ENCODE assay signal across 13 cellular contexts in genomic region chr16:3793161-3793576, GRCh38.
A peak's percentile ranks its signal among the peaks of the same experiment; 100 is the strongest.
DNase-seq lines count a peak whose midpoint lies in the region; ATAC-seq, FAIRE-seq and TF ChIP-seq lines count a peak whose summit lies in the region.
"Had no signal": no experiment of that assay in that cellular context is flagged by ENCODE, and none has a peak within 500 bp of the region (broad histone marks: within the 10 kb centered on the region; RNA-seq: fewer than 3 reads in every experiment).

No MANE protein-coding gene starts in this region.

- H3K36me3 ChIP-seq in H7 (replicated peaks; ENCODE audit: control insufficient read depth, insufficient read depth, low read length): peaks cover 8% of the 10 kb centered on the region
- peaks cover 38% of the 10 kb centered on the region for H3K36me3 ChIP-seq in left ventricle myocardium inferior

- intact Hi-C loops in left ventricle myocardium inferior (cut with micrococcal nuclease): no loop called here
- intact Hi-C loops in sciatic nerve (cut with DNase I): no loop called here

- ATAC-seq in sciatic nerve (peak; percentile 92), HG03460 (IDR thresholded peaks at IDR 0.05; ENCODE audit: unreplicated experiment) (no peak), GM21526 (IDR thresholded peaks at IDR 0.05; ENCODE audit: low FRiP score, unreplicated experiment) (no peak)

- TF ChIP-seq CTCF in left ventricle myocardium inferior (IDR thresholded peaks at IDR 0.05; ENCODE audit: borderline replicate concordance): peak; percentile 47
- TF ChIP-seq CTCF in D721Med (IDR thresholded peaks at IDR 0.05; ENCODE audit: insufficient read depth, missing control alignments): no peak

- peak overlapping the region; percentile 78 for H3K27ac ChIP-seq in left ventricle myocardium inferior (replicated peaks)
- H3K27ac ChIP-seq: neural progenitor cell had no signal

- H3K27me3 ChIP-seq in H7 (ENCODE audit: control insufficient read depth, insufficient read depth, low read length): no peaks in the 10 kb centered on the region
- H3K27me3 ChIP-seq in left ventricle myocardium inferior (ENCODE audit: low read depth): no peaks in the 10 kb centered on the region
- H3K27me3 ChIP-seq: neural progenitor cell had no signal

- peaks cover 76% of the 10 kb centered on the region for H3K4me1 ChIP-seq in left ventricle myocardium inferior

- FAIRE-seq in D721Med (lab: Jason Lieb, UNC): no peak

- DNase-seq in H7 (peak; percentile 49), cerebellum (ENCODE audit: low spot score) (peak; percentile 32), left ventricle myocardium inferior (peak; percentile 33), sciatic nerve (ENCODE audit: low spot score) (no peak), D721Med (ENCODE audit: insufficient read length, low spot score) (no peak)
- DNase-seq in activated naive CD4-positive, alpha-beta T cell treated with anti-CD3 and anti-CD28 coated beads, Interleukin-2, amount 50 U/mL, for 16 hours: no peak
- DNase-seq: activated CD4-positive, alpha-beta T cell treated with anti-CD3 and anti-CD28 coated beads, Interleukin-2, amount 50 U/mL, for 48 hours; activated naive CD4-positive, alpha-beta T cell treated with Interleukin-2 at 50 U/mL for 16 hours; NCI-H1436; stimulated activated CD4-positive, alpha-beta T cell treated with anti-CD3 and anti-CD28 coated beads, Interleukin-4, amount 100 ng/mL, for 24 hours had no signal

- H3K4me3 ChIP-seq in H7 (ENCODE audit: insufficient read depth, low read depth, low read length) (no peak overlapping the region), left ventricle myocardium inferior (peak overlapping the region; percentile 32)
- H3K4me3 ChIP-seq: neural progenitor cell had no signal

- H3K9me3 ChIP-seq in left ventricle myocardium inferior (replicated peaks): no peaks in the 10 kb centered on the region

Comparison
In these comparisons a context has a peak if more than half of its experiments do, and no peak if none do; other contexts are left out.
1. DNase-seq: peak in H7 (single experiment), cerebellum (single experiment) and left ventricle myocardium inferior (single experiment); none in sciatic nerve (single experiment), D721Med (single experiment) and activated naive CD4-positive, alpha-beta T cell treated with anti-CD3 and anti-CD28 coated beads, Interleukin-2, amount 50 U/mL, for 16 hours (single experiment).